ENCODE assay signal across 8 cellular contexts in the genomic region with DNA sequence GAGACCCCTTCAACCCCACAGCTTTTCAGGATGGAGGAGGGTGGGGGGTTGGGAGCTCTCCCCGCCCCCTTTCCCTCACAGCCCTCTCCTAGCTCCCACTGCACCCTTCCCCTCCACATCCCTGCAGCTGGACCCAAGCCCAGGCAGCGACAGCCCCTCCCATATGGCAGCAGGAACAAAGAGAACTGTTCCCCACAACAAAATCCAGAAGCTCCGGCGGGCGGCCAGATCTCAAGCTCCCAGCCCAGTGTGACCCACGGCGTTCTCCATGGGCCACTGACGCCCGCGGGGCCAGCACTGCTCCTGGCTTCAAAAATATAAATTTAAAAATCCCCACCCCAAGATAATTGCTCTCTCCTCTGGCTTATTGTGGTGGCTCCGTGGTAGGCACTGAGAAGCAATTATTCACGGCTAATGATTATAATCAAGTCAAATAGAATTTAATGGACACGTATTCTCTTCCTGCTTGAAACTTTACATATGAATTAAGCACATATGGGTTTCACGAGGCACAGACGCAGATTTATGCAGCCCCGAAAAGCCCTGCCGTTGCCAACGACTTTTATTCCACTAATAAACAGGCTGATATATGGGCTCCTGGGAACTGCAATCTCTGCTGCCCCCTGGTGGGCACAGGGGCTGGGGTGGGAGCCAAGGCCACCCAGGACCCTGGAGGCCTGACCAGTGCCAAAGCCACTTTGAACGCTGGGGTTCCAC. TPM values are rescaled to one million over a fixed set of nuclear protein-coding genes. Genes with fewer than 3 reads are reported as not detected.
A peak's percentile ranks its signal among the peaks of the same experiment; 100 is the strongest.
DNase-seq lines count a peak whose midpoint lies in the region; ATAC-seq and TF ChIP-seq lines count a peak whose summit lies in the region.

No MANE protein-coding gene starts in this region.

- H2AK5ac ChIP-seq in mesendoderm (ENCODE audit: low read length): no peak overlapping the region

- no peak overlapping the region for H4K5ac ChIP-seq in mesendoderm (ENCODE audit: low read length)

- no peaks in the 10 kb centered on the region for H3K9me3 Mint-ChIP-seq in effector memory CD8-positive, alpha-beta T cell

- no peaks in the 10 kb centered on the region for H3K36me3 ChIP-seq in H7 (replicated peaks; ENCODE audit: control insufficient read depth, insufficient read depth, low read length)
- no peaks in the 10 kb centered on the region for H3K36me3 ChIP-seq in mesendoderm (ENCODE audit: control insufficient read depth, insufficient read depth, low read length)

- no peak overlapping the region for H3K27ac ChIP-seq in mesendoderm (ENCODE audit: low read depth, low read length)

- H2BK5ac ChIP-seq in mesendoderm (ENCODE audit: low read length): no peak overlapping the region

- H3K4ac ChIP-seq in mesendoderm (ENCODE audit: low read depth, low read length): no peak overlapping the region

- DNase-seq in AG09309 (ENCODE audit: low read depth) (peak; percentile 16), H7 (peak; percentile 96), NCI-H748 treated with DMSO at 0.1 percent for 48 hours (lab: John Stamatoyannopoulos, UW) (peak; percentile 73), mesendoderm (peak; percentile 65)
- DNase-seq in activated CD8-positive, alpha-beta memory T cell treated with anti-CD3 and anti-CD28 coated beads for 4 hours (ENCODE audit: low read depth in 2 of 2): peak; percentile 44 to 53
- peak; percentile 70 to 72 (median 70) for DNase-seq in effector memory CD8-positive, alpha-beta T cell
- DNase-seq in stimulated activated CD8-positive, alpha-beta memory T cell treated with anti-CD3 and anti-CD28 coated beads, Interleukin-15, amount 100 ng/mL, for 1 hour (ENCODE audit: low read depth): peak; percentile 57

- H3K56ac ChIP-seq in mesendoderm (ENCODE audit: low read length): no peak overlapping the region

- WGBS in mesendoderm (ENCODE audit: extremely low coverage, insufficient coverage, low lambda C conversion rate): no CpG with 5 or more reads among the region's 19 CpGs

- H3K27me3 Mint-ChIP-seq in effector memory CD8-positive, alpha-beta T cell: no peaks in the 10 kb centered on the region

- H3K4me3 ChIP-seq in AG09309 (ENCODE audit: control insufficient read depth, low read depth, low read length) (no peak overlapping the region), H7 (ENCODE audit: insufficient read depth, low read depth, low read length) (no peak overlapping the region), mesendoderm (ENCODE audit: low read length) (no peak overlapping the region)

- no peak overlapping the region for H3K4me3 Mint-ChIP-seq in effector memory CD8-positive, alpha-beta T cell

- no peak overlapping the region for H2BK120ac ChIP-seq in mesendoderm (ENCODE audit: low read depth, low read length)

- no peak overlapping the region for H3K18ac ChIP-seq in mesendoderm (ENCODE audit: low read length)

- no peaks in the 10 kb centered on the region for H3K79me1 ChIP-seq in mesendoderm (ENCODE audit: low read length)

- H3K27ac Mint-ChIP-seq in effector memory CD8-positive, alpha-beta T cell: peak overlapping the region in 1 of 2 donors; percentile 79

- peak overlapping the region; percentile 11 for H3K9ac ChIP-seq in mesendoderm (ENCODE audit: low read length)

- H3K4me1 Mint-ChIP-seq in effector memory CD8-positive, alpha-beta T cell (ENCODE audit: low read depth in 2 of 2): peaks cover 11 to 19% of the 10 kb centered on the region in 2 donors

- H3K27me3 ChIP-seq in H7 (ENCODE audit: control insufficient read depth, insufficient read depth, low read length) (no peaks in the 10 kb centered on the region), mesendoderm (ENCODE audit: insufficient read depth, low read length, poor library complexity) (no peaks in the 10 kb centered on the region)

- peak; percentile 62 for ATAC-seq in effector memory CD8-positive, alpha-beta T cell (replicated peaks)
- ATAC-seq in GM21390 (IDR thresholded peaks at IDR 0.05; ENCODE audit: unreplicated experiment): no peak

- H2BK15ac ChIP-seq in mesendoderm (replicated peaks; ENCODE audit: low read depth): no peak overlapping the region

- H3K4me1 ChIP-seq in mesendoderm (ENCODE audit: control insufficient read depth, low read depth, low read length): no peaks in the 10 kb centered on the region

- H3K36me3 Mint-ChIP-seq in effector memory CD8-positive, alpha-beta T cell (ENCODE audit: insufficient read depth): peaks cover 4% of the 10 kb centered on the region

- no peak overlapping the region for H3K23ac ChIP-seq in mesendoderm (ENCODE audit: low read length)

- H3K79me2 ChIP-seq in mesendoderm (ENCODE audit: control insufficient read depth, insufficient read depth, low read length): no peaks in the 10 kb centered on the region

- H4K8ac ChIP-seq in mesendoderm (ENCODE audit: low read depth, low read length): no peak overlapping the region

- no peak overlapping the region for H3K4me2 ChIP-seq in mesendoderm (ENCODE audit: low read length)

- peak; percentile 95 for TF ChIP-seq CTCF in AG09309 (IDR thresholded peaks at IDR 0.05; ENCODE audit: control insufficient read depth, insufficient read depth, low read depth, low read length, missing control alignments)

RNA-seq across cellular contexts. Expression of gene MACROD1, which starts 17.6 kb away (rescaled TPM):
- total RNA-seq in H7 (2014; rRNA removed; shearing (Covaris generic)): 30.9 and 52.9 TPM in 2 replicates
- polyA plus RNA-seq in mesendoderm (2013, experiment 1 of 2): 4.5 TPM
- 4.2 TPM for polyA plus RNA-seq in mesendoderm (2013, experiment 2 of 2)

RNA-seq across cellular contexts. Expression of gene STIP1, which starts 37.6 kb away (rescaled TPM):
- 263 and 278 TPM in 2 replicates for total RNA-seq in H7 (2014; rRNA removed; shearing (Covaris generic))
- polyA plus RNA-seq in mesendoderm (2013, experiment 1 of 2): 212 TPM
- polyA plus RNA-seq in mesendoderm (2013, experiment 2 of 2): 213 TPM

RNA-seq across cellular contexts. Expression of gene FERMT3, which starts 58.2 kb away (rescaled TPM):
- 0.15 and 0.80 TPM in 2 replicates for total RNA-seq in H7 (2014; rRNA removed; shearing (Covaris generic))
- polyA plus RNA-seq in mesendoderm (2013, experiment 1 of 2): 1.3 TPM
- polyA plus RNA-seq in mesendoderm (2013, experiment 2 of 2): 0.76 TPM

Comparison
In these comparisons a context has a peak if more than half of its experiments do, and no peak if none do; other contexts are left out.
1. DNase-seq: peak in every context shown above with its lines; median percentile 96 in H7; 73 in NCI-H748 treated with DMSO at 0.1 percent for 48 hours; 70 in effector memory CD8-positive, alpha-beta T cell; 65 in mesendoderm; 57 in stimulated activated CD8-positive, alpha-beta memory T cell treated with anti-CD3 and anti-CD28 coated beads, Interleukin-15, amount 100 ng/mL, for 1 hour; 48 in activated CD8-positive, alpha-beta memory T cell treated with anti-CD3 and anti-CD28 coated beads for 4 hours; 16 in AG09309.